In the genomic region with DNA sequence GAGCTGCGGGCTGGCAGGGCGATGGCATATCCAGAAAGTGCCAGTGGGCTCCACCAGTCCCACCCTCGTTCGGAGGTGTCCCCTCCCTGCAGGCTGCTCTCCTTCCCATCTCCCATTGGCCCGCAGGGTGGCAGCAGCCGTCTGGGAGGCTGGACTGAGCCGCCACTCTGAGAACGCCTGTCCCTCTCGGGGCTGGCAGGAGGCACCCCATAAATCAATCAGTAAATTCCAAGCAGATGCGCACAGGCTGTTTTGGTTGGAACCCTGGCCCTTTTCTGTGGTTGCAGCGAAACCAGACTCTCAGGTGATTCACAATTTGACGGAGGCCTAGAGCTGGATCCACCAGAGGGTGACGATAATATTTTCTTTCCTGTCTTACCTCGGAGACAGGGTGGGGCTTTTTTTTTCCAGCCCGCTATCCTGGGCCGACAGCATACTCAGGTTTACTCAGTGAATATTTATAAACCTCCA, we compare ENCODE assay signal across 12 cellular contexts.
A peak's percentile ranks its signal among the peaks of the same experiment; 100 is the strongest.
DNase-seq lines count a peak whose midpoint lies in the region; ATAC-seq, FAIRE-seq and TF ChIP-seq lines count a peak whose summit lies in the region.
"Had no signal": no experiment of that assay in that cellular context is flagged by ENCODE, and none has a peak within 500 bp of the region (broad histone marks: within the 10 kb centered on the region; RNA-seq: fewer than 3 reads in every experiment).

No MANE protein-coding gene starts in this region.

- H2BK15ac ChIP-seq in H1 (ENCODE audit: low read length), result no peak overlapping the region

- H3K4ac ChIP-seq in H1 (replicated peaks; ENCODE audit: insufficient read length, low read depth, low read length), result no peak overlapping the region

- in situ Hi-C loops in gastrocnemius medialis (cut with MboI; ENCODE audit: low sequenced_read_pairs in 4 of 4), result no loop called here

- CTCF ChIA-PET in H1 (lab: Charles Lee; ENCODE audit: partially characterized antibody), result interaction anchor here (0.5 to 1.0 kb wide), 3 partner anchors 24 to 165 kb away, joined by 3 to 4 read pairs (median 4); no protein-coding TSS in a partner anchor

- no peak overlapping the region for H2AK5ac ChIP-seq in H1 (ENCODE audit: low read depth, low read length)

- H2AFZ ChIP-seq in H1 (ENCODE audit: low read length), result no peak overlapping the region

- no peak overlapping the region for H2BK120ac ChIP-seq in H1 (replicated peaks; ENCODE audit: low read depth, low read length)

- no peak overlapping the region for H4K5ac ChIP-seq in H1 (ENCODE audit: insufficient read length, low read depth, low read length)

- TF ChIP-seq POLR2A in H1 (IDR thresholded peaks at IDR 0.05; ENCODE audit: control extremely low read depth in 1 of 2, low read depth in 2 of 2, low read length in 2 of 2) (no peak), gastrocnemius medialis (IDR thresholded peaks at IDR 0.05) (no peak), testis (IDR thresholded peaks at IDR 0.05) (no peak)

- DNase-seq in H7 (peak; percentile 68), NCI-H524 (lab: John Stamatoyannopoulos, UW) (peak; percentile 60 to 90), H1 (ENCODE audit: low read depth in 1 of 2, low spot score in 2 of 2) (no peak), gastrocnemius medialis (peak in 1 of 2 donors; percentile 48), testis (no peak), NCI-H510A treated with DMSO at 0.1 percent for 48 hours (lab: John Stamatoyannopoulos, UW) (no peak)
- DNase-seq: activated T-cell treated with anti-CD3 and anti-CD28 coated beads, Interleukin-2, amount 50 U/mL, for 4 hours; effector memory CD8-positive, alpha-beta T cell; left ventricle myocardium inferior; NCI-H146 had no signal

- H2BK20ac ChIP-seq in H1 (ENCODE audit: low read length), result no peak overlapping the region

- TF ChIP-seq CTCF in H1 (IDR thresholded peaks at IDR 0.05; ENCODE audit: control extremely low read depth in 1 of 3, insufficient read depth in 1 of 3, low read depth in 1 of 3, low read length in 3 of 3) (peak; percentile 12 to 29 (median 27); a peak in 3 of 4 replicates), gastrocnemius medialis (IDR thresholded peaks at IDR 0.05 in 4 of 5, conservative IDR thresholded peaks at IDR 0.05 in 1 of 5) (peak in 2 of 5 experiments; percentile 13 to 43), testis (IDR thresholded peaks at IDR 0.05) (no peak)

- TF ChIP-seq RAD21 in H1 (IDR thresholded peaks at IDR 0.05 in 1 of 2, conservative IDR thresholded peaks at IDR 0.05 in 1 of 2; ENCODE audit: low read depth in 2 of 2, low read length in 2 of 2), result peak; percentile 36 to 54; a peak in 3 of 4 replicates

- H2BK12ac ChIP-seq in H1 (ENCODE audit: low read depth, low read length), result no peak overlapping the region

- POLR2A ChIA-PET in H1 (lab: Charles Lee; ENCODE audit: partially characterized antibody), result no interaction called here

- no peaks in the 10 kb centered on the region for H4K20me1 ChIP-seq in H1 (replicated peaks in 1 of 2; ENCODE audit: control insufficient read depth in 1 of 2, insufficient read depth in 2 of 2, low read length in 2 of 2)

- H3K9me3 ChIP-seq in H1 (ENCODE audit: insufficient read depth in 2 of 2, low read depth in 1 of 2, low read length in 1 of 2), result no peaks in the 10 kb centered on the region
- H3K9me3 ChIP-seq in gastrocnemius medialis, result no peaks in the 10 kb centered on the region
- H3K9me3 ChIP-seq in testis, result no peaks in the 10 kb centered on the region
- H3K9me3 ChIP-seq: left ventricle myocardium inferior had no signal

- H4K91ac ChIP-seq in H1 (replicated peaks; ENCODE audit: insufficient read length, low read length), result no peak overlapping the region

- no peak overlapping the region for H3K4me3 ChIP-seq in H7 (ENCODE audit: insufficient read depth, low read depth, low read length)
- no peak overlapping the region for H3K4me3 ChIP-seq in H1 (ENCODE audit: extremely low read depth in 1 of 4, insufficient read depth in 2 of 4, low read depth in 3 of 4, low read length in 4 of 4)
- no peak overlapping the region for H3K4me3 ChIP-seq in gastrocnemius medialis
- H3K4me3 ChIP-seq in testis, result no peak overlapping the region
- H3K4me3 ChIP-seq: left ventricle myocardium inferior had no signal

- no peak overlapping the region for H3K9ac ChIP-seq in H1 (replicated peaks in 1 of 4; ENCODE audit: extremely low read depth in 1 of 4, low read depth in 3 of 4, low read length in 3 of 4)

- no peak overlapping the region for H3K14ac ChIP-seq in H1 (ENCODE audit: insufficient read length)

- WGBS in H1 (ENCODE audit: extremely low coverage in 1 of 2, insufficient coverage in 1 of 2, insufficient read length in 1 of 2, insufficient replicate concordance in 2 of 2, low coverage in 1 of 2, low lambda C conversion rate in 2 of 2, missing lambda C conversion rate in 1 of 2), 2 experiments, result 82% methylated on average over 14 of the region's 16 CpGs; no CpG with 5 or more reads in 1 of the 2 experiments
- WGBS in testis, 2 donors, result 65% methylated on average over 13 to 16 of the region's 16 CpGs

- FAIRE-seq in H1 (lab: Jason Lieb, UNC), result no peak

- peaks cover 0 to 4% (median 4%) of the 10 kb centered on the region in 4 experiments; a peak in 5 of 7 replicates for H3K4me1 ChIP-seq in H1 (replicated peaks in 1 of 4; ENCODE audit: control insufficient read depth in 3 of 4, insufficient read depth in 4 of 4, low read length in 3 of 4)
- no peaks in the 10 kb centered on the region for H3K4me1 ChIP-seq in gastrocnemius medialis
- no peaks in the 10 kb centered on the region for H3K4me1 ChIP-seq in testis
- H3K4me1 ChIP-seq: left ventricle myocardium inferior had no signal

- H3K18ac ChIP-seq in H1 (ENCODE audit: extremely low read depth, low read length), result no peak overlapping the region

- H3K56ac ChIP-seq in H1 (replicated peaks; ENCODE audit: insufficient read length, low read depth, low read length), result no peak overlapping the region

- no peak for TF ChIP-seq EP300 in H1 (IDR thresholded peaks at IDR 0.05; ENCODE audit: borderline replicate concordance in 1 of 2, low read depth in 2 of 2, low read length in 2 of 2)

- H3K27ac ChIP-seq in H1 (ENCODE audit: low read depth, low read length), result no peak overlapping the region
- peak overlapping the region in 1 of 4 donors; percentile 24 for H3K27ac ChIP-seq in gastrocnemius medialis
- H3K27ac ChIP-seq in testis, result no peak overlapping the region
- H3K27ac ChIP-seq: left ventricle myocardium inferior had no signal

- H3K4me2 ChIP-seq in H1 (ENCODE audit: insufficient read depth in 1 of 2, low read depth in 2 of 2, low read length in 2 of 2), result no peak overlapping the region

- no peak overlapping the region for H4K8ac ChIP-seq in H1 (ENCODE audit: extremely low read depth, insufficient read depth, low read length)

- H3K23ac ChIP-seq in H1 (ENCODE audit: insufficient read length), result no peak overlapping the region

- no peaks in the 10 kb centered on the region for H3K79me2 ChIP-seq in H1 (ENCODE audit: control insufficient read depth in 1 of 2, insufficient read depth in 2 of 2, low read length in 2 of 2)

- ATAC-seq in gastrocnemius medialis (peak; percentile 84), SK-N-SH treated with all-trans-retinoic acid at 6 μM for 48 hours (no peak), GM18907 (IDR thresholded peaks at IDR 0.05; ENCODE audit: unreplicated experiment) (no peak)
- ATAC-seq: effector memory CD8-positive, alpha-beta T cell had no signal

- intact Hi-C loops in gastrocnemius medialis (cut with DNase I; ENCODE audit: low total_unique reads), result loop anchor here (1.0 kb wide), 1 partner anchor 154 kb away; no protein-coding TSS in a partner anchor
- intact Hi-C loops in testis (cut with DNase I; ENCODE audit: low total_unique reads), result no loop called here

- no peaks in the 10 kb centered on the region for H3K23me2 ChIP-seq in H1 (ENCODE audit: low read depth, low read length)

- H3K36me3 ChIP-seq in H7 (replicated peaks; ENCODE audit: control insufficient read depth, insufficient read depth, low read length) (no peaks in the 10 kb centered on the region), H1 (ENCODE audit: control insufficient read depth in 2 of 4, insufficient read depth in 4 of 4, low read length in 3 of 4) (no peaks in the 10 kb centered on the region), gastrocnemius medialis (no peaks in the 10 kb centered on the region), testis (ENCODE audit: low read depth, missing control alignments) (no peaks in the 10 kb centered on the region)
- H3K36me3 ChIP-seq: left ventricle myocardium inferior had no signal

- H3K79me1 ChIP-seq in H1 (ENCODE audit: low read depth, low read length), result no peaks in the 10 kb centered on the region

- H2BK5ac ChIP-seq in H1 (ENCODE audit: low read depth, low read length), result no peak overlapping the region

- peaks cover 1% of the 10 kb centered on the region; the same call in 1 of the 2 replicates for H3K27me3 ChIP-seq in H7 (ENCODE audit: control insufficient read depth, insufficient read depth, low read length)
- H3K27me3 ChIP-seq in H1 (replicated peaks in 1 of 4; ENCODE audit: control insufficient read depth in 3 of 4, extremely low read depth in 1 of 4, insufficient read depth in 3 of 4, low read length in 3 of 4), result no peaks in the 10 kb centered on the region
- H3K27me3 ChIP-seq in gastrocnemius medialis, result no peaks in the 10 kb centered on the region
- H3K27me3 ChIP-seq in testis, result no peaks in the 10 kb centered on the region

TF ChIP-seq in H1, 55 proteins besides CTCF, POLR2A, EP300 and RAD21 (continues in another document):
- TF ChIP-seq BRCA1 (IDR thresholded peaks at IDR 0.05; ENCODE audit: low read depth, low read length) (no peak), EZH2 (IDR thresholded peaks at IDR 0.05; ENCODE audit: low read depth, low read length, severe bottlenecking) (no peak), RNF2 (IDR thresholded peaks at IDR 0.05; ENCODE audit: borderline replicate concordance, low read depth, low read length, missing control alignments, poor library complexity, severe bottlenecking) (no peak), RXRA (IDR thresholded peaks at IDR 0.05; ENCODE audit: insufficient read depth, low read depth, low read length) (no peak), CEBPB (IDR thresholded peaks at IDR 0.05; ENCODE audit: low read depth, low read length) (no peak), EGR1 (IDR thresholded peaks at IDR 0.05; ENCODE audit: borderline replicate concordance, low read depth, low read length) (no peak), KDM5A (IDR thresholded peaks at IDR 0.05; ENCODE audit: low read length) (no peak)

Comparison
In these comparisons a context has a peak if more than half of its experiments do, and no peak if none do; other contexts are left out.
1. DNase-seq: peak in H7 (single experiment) and NCI-H524 (2 of 2); none in H1 (0 of 2), testis (single experiment) and NCI-H510A treated with DMSO at 0.1 percent for 48 hours (single experiment).
2. CTCF ChIP-seq: peak in H1 (3 of 3); none in testis (0 of 3).
3. ATAC-seq: peak in gastrocnemius medialis (2 of 2); none in SK-N-SH treated with all-trans-retinoic acid at 6 μM for 48 hours (single experiment) and GM18907 (single experiment).